ENCODE assay signal across 26 cellular contexts in the genomic region with DNA sequence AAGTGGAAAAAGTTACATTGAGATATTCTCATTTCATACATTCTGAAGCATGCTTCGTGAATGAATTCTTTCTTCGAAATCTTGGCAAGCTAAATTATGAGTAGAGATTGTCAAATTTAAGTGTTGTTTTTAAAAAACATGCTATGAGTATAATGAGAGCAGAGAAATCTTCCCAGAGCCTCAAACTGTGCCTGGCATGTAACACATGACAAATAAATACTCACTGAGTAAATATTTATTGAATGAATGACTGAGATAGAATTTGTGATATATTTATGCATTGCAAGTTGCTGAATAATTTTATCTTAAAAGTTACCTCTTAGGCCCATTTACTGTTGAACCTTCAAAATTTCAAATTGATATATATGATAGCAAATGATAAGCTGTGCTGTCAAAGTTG.
"Had no signal": no experiment of that assay in that cellular context is flagged by ENCODE, and none has a peak within 500 bp of the region (broad histone marks: within the 10 kb centered on the region; RNA-seq: fewer than 3 reads in every experiment).

No MANE protein-coding gene starts in this region.

- H3K36me3 ChIP-seq: stomach, suprapubic skin, thoracic aorta, thyroid gland, tibial artery, tibial nerve, transverse colon, upper lobe of left lung, upper lobe of right lung, uterus, vagina had no signal

- H3K27ac ChIP-seq: stomach, suprapubic skin, testis, thoracic aorta, thyroid gland, tibial artery, tibial nerve, transverse colon, upper lobe of left lung, upper lobe of right lung, uterus, vagina had no signal

- ATAC-seq: stimulated activated effector memory CD8-positive, alpha-beta T cell treated with anti-CD3 and anti-CD28 coated beads, Interleukin-12 subunit alpha, Interleukin-12 subunit beta, amount 100 ng/mL, for 72 hours; stimulated activated memory B cell treated with anti-CD40 and anti-IgM and Interleukin-4, amounts not matched to agents 10 μg/mL and 1 μg/mL and 100 μg/mL, for 72 hours; stimulated activated naive B cell treated with anti-CD40 and anti-IgM and Interleukin-4, amounts not matched to agents 10 μg/mL and 1 μg/mL and 100 μg/mL, for 72 hours; stimulated activated naive CD8-positive, alpha-beta T cell treated with anti-CD3 and anti-CD28 coated beads, Interleukin-15, amount 100 ng/mL, for 72 hours; stimulated activated naive CD8-positive, alpha-beta T cell treated with anti-CD3 and anti-CD28 coated beads, Interleukin-15, Interleukin-2, amounts not matched to agents 100 U/mL and 50 U/mL, for 24 hours; upper lobe of right lung had no signal

- H3K27me3 ChIP-seq: stomach, suprapubic skin, testis, thyroid gland, tibial artery, tibial nerve, transverse colon, upper lobe of left lung, upper lobe of right lung, uterus, vagina had no signal

- H3K4me1 ChIP-seq: stomach, testis, thyroid gland, tibial artery, tibial nerve, upper lobe of left lung, upper lobe of right lung, uterus, vagina had no signal

- H3K9me3 ChIP-seq: stomach, suprapubic skin, testis, thoracic aorta, thyroid gland, tibial artery, tibial nerve, transverse colon, upper lobe of left lung, upper lobe of right lung, uterus, vagina had no signal

- DNase-seq: stimulated activated CD4-positive, alpha-beta T cell treated with anti-CD3 and anti-CD28 coated beads, Interleukin-2, amount 100 ng/mL, for 48 hours; stimulated activated CD4-positive, alpha-beta T cell treated with anti-CD3 and anti-CD28 coated beads, Interleukin-4, amount 100 ng/mL, for 1 hour; stimulated activated CD4-positive, alpha-beta T cell treated with anti-CD3 and anti-CD28 coated beads, Interleukin-4, amount 100 ng/mL, for 24 hours; stimulated activated CD4-positive, alpha-beta T cell treated with anti-CD3 and anti-CD28 coated beads, Interleukin-4, amount 100 ng/mL, for 4 hours; stimulated activated CD8-positive, alpha-beta memory T cell treated with anti-CD3 and anti-CD28 coated beads, Interleukin-4, amount 100 ng/mL, for 48 hours; stimulated activated naive B cell treated with anti-CD40 and anti-IgM and Interleukin-4, amounts not matched to agents 10 μg/mL and 1 μg/mL and 100 μg/mL, for 72 hours; stimulated activated naive CD4-positive, alpha-beta T cell; stimulated activated naive CD4-positive, alpha-beta T cell treated with Interleukin-2 at 50 U/mL for 16 hours; stimulated activated naive CD8-positive, alpha-beta T cell treated with anti-CD3 and anti-CD28 coated beads, Interleukin-15, amount 100 ng/mL, for 72 hours; stimulated activated naive CD8-positive, alpha-beta T cell treated with anti-CD3 and anti-CD28 coated beads, Interleukin-15, Interleukin-2, amounts not matched to agents 100 U/mL and 50 U/mL, for 24 hours; stomach; substantia nigra; testis; thyroid gland; tibial artery; transverse colon; upper lobe of left lung; upper lobe of right lung; uterus had no signal

- FAIRE-seq: urothelium cell line had no signal

- H3K4me3 ChIP-seq: stomach, suprapubic skin, testis, thoracic aorta, thyroid gland, tibial artery, tibial nerve, transverse colon, upper lobe of left lung, upper lobe of right lung, uterus, vagina had no signal
